ENCODE assay signal across 8 cellular contexts in the genomic region with DNA sequence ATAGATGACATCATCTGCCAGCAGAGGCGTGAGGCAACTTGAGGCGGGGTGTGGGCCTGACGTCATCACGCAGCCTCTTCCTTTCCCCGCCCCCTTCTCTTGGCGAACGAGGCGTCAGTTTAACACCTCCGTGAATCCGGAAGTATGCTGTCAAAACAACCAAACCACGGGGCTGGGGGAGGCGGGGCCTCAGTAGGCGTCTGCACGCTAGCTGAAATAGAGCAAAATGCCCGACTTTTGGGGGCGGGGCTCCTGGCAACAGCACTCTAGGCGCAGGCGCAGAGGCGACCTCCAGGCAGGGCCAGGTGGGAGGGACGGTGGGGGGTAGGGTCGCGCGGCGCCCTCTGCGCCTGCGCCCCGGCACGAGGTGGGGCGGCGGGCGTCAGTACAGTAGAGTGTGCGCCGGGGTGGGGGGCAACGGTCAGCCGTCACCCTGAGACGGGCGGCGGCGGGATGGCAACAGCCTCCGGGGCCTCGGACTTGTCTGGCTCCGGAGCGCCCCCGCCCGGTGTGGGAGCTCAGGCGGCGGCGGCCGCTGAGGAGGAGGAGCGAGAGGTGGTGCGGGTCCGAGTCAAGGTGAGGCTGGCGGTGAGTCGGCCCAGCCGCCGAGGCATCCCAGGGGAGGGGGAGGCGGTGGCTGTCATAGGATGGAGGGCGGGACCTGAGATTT. TPM values are rescaled to one million over a fixed set of nuclear protein-coding genes. Genes with fewer than 3 reads are reported as not detected.
DNase-seq lines count a peak whose midpoint lies in the region; TF ChIP-seq lines count a peak whose summit lies in the region.

A gene with protein sequence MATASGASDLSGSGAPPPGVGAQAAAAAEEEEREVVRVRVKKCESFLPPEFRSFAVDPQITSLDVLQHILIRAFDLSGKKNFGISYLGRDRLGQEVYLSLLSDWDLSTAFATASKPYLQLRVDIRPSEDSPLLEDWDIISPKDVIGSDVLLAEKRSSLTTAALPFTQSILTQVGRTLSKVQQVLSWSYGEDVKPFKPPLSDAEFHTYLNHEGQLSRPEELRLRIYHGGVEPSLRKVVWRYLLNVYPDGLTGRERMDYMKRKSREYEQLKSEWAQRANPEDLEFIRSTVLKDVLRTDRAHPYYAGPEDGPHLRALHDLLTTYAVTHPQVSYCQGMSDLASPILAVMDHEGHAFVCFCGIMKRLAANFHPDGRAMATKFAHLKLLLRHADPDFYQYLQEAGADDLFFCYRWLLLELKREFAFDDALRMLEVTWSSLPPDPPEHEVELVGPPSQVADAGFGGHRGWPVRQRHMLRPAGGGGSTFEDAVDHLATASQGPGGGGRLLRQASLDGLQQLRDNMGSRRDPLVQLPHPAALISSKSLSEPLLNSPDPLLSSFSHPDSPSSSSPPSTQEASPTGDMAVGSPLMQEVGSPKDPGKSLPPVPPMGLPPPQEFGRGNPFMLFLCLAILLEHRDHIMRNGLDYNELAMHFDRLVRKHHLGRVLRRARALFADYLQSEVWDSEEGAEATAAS (plus strand): TSS at position 370 of the 670 bp plus-strand sequence. CDS start 84 bp downstream, at position 454.

- peak within 1 kb of the TSS; percentile 62 for H3K4me3 ChIP-seq in H7 (ENCODE audit: insufficient read depth, low read depth, low read length)
- H3K4me3 ChIP-seq in MG63: peak within 1 kb of the TSS; percentile 58
- peak within 1 kb of the TSS; percentile 85 for H3K4me3 ChIP-seq in neural cell (ENCODE audit: low read length)
- H3K4me3 ChIP-seq in stomach: peak within 1 kb of the TSS; percentile 63 to 66 (median 64)

- TF ChIP-seq POLR2A in stomach (IDR thresholded peaks at IDR 0.05): no peak

- H3F3A ChIP-seq in neural cell (ENCODE audit: insufficient read depth, low read length, poor library complexity, severe bottlenecking): no peaks in the 10 kb centered on the region

- intact Hi-C loops in stomach (cut with DNase I; ENCODE audit: low total_unique reads): no loop called here

- H3K36me3 ChIP-seq in ES-I3 (ENCODE audit: insufficient read depth, low read length) (no peaks in the 10 kb centered on the region), H7 (replicated peaks; ENCODE audit: control insufficient read depth, insufficient read depth, low read length) (no peaks in the 10 kb centered on the region), MG63 (peaks cover 4% of the 10 kb centered on the region; the same call in 1 of the 2 replicates), neural cell (ENCODE audit: insufficient read depth, low read length) (no peaks in the 10 kb centered on the region), stomach (peaks cover 0 to 19% (median 12%) of the 10 kb centered on the region in 4 donors)

- H3K27ac ChIP-seq in neural cell (ENCODE audit: low read length) (peak within 1 kb of the TSS; percentile 85), stomach (peak within 1 kb of the TSS; percentile 79 to 93 (median 90))

- H3K9ac ChIP-seq in ES-I3 (ENCODE audit: low read depth, low read length) (peak within 1 kb of the TSS; percentile 72; the same call in 1 of the 2 replicates), neural cell (ENCODE audit: low read length) (peak within 1 kb of the TSS; percentile 90)

- no peaks in the 10 kb centered on the region for H3K9me2 ChIP-seq in neural cell (ENCODE audit: insufficient read depth, low read length)

- DNase-seq in H7 (peak; percentile 94), MG63 (peak; percentile 92), SIG-M5 (lab: John Stamatoyannopoulos, UW) (peak; percentile 88), activated gamma-delta T cell (lab: John Stamatoyannopoulos, UW) (peak; percentile 84), fibroblast of the conjunctiva (ENCODE audit: low read depth) (peak; percentile 96), stomach (peak; percentile 97)

- H3K9me3 ChIP-seq in ES-I3 (ENCODE audit: control insufficient read depth, insufficient read depth, low read length) (no peaks in the 10 kb centered on the region), MG63 (no peaks in the 10 kb centered on the region), neural cell (ENCODE audit: low read length) (no peaks in the 10 kb centered on the region), stomach (no peaks in the 10 kb centered on the region)

- TF ChIP-seq CTCF in neural cell (IDR thresholded peaks at IDR 0.05; ENCODE audit: poor library complexity, severe bottlenecking): peak; percentile 60
- TF ChIP-seq CTCF in stomach (IDR thresholded peaks at IDR 0.05): peak in 4 of 7 experiments; percentile 15 to 39 (median 16)

- 0 to 53% (median 15%) methylated on average over 30 to 58 of the region's 58 CpGs for WGBS in stomach, 5 donors

- H3K79me2 ChIP-seq in neural cell (replicated peaks; ENCODE audit: insufficient read depth, low read length): peaks cover 4% of the 10 kb centered on the region

- H4K20me1 ChIP-seq in neural cell (ENCODE audit: insufficient read depth): no peaks in the 10 kb centered on the region

- H3K4me1 ChIP-seq in ES-I3 (ENCODE audit: insufficient read depth, low read length) (no peaks in the 10 kb centered on the region), stomach (peaks cover 0 to 16% (median 10%) of the 10 kb centered on the region in 4 donors)

- TF ChIP-seq RAD21 in neural cell (conservative IDR thresholded peaks at IDR 0.05): peak; percentile 41

- TF ChIP-seq EP300 in neural cell (conservative IDR thresholded peaks at IDR 0.05; ENCODE audit: poor library complexity, severe bottlenecking) (peak; percentile 37), stomach (IDR thresholded peaks at IDR 0.05) (no peak)

- H2AFZ ChIP-seq in neural cell (ENCODE audit: low read depth, low read length): peak within 1 kb of the TSS; percentile 69

- H3K27me3 ChIP-seq in H7 (ENCODE audit: control insufficient read depth, insufficient read depth, low read length): no peaks in the 10 kb centered on the region
- H3K27me3 ChIP-seq in MG63: no peaks in the 10 kb centered on the region
- H3K27me3 ChIP-seq in neural cell (ENCODE audit: insufficient read depth, low read depth, low read length): no peaks in the 10 kb centered on the region
- H3K27me3 ChIP-seq in stomach: no peaks in the 10 kb centered on the region

- peak within 1 kb of the TSS; percentile 55 for H3K4me2 ChIP-seq in neural cell (ENCODE audit: low read length)

TF ChIP-seq in neural cell, 6 proteins besides CTCF, POLR2A, EP300 and RAD21:
- no peak for TF ChIP-seq MXI1 (conservative IDR thresholded peaks at IDR 0.05; ENCODE audit: poor library complexity, severe bottlenecking)
- TF ChIP-seq SMC3 (conservative IDR thresholded peaks at IDR 0.05; ENCODE audit: poor library complexity): peak; percentile 38
- TF ChIP-seq POLR2AphosphoS5 (IDR thresholded peaks at IDR 0.05): peak; percentile 79

RNA-seq across cellular contexts. Expression of the gene that starts here (rescaled TPM):
- total RNA-seq in H7 (2014; rRNA removed; shearing (Covaris generic)): 4.0 and 6.5 TPM in 2 replicates
- total RNA-seq in MG63 (2014; rRNA removed; shearing (Covaris generic); ENCODE audit: low replicate concordance): 2.7 and 9.3 TPM in 2 replicates
- polyA plus RNA-seq in neural cell (4.5 and 7.3 TPM in 2 replicates), stomach (1 to 10 TPM; 5.2 to 6.5 (median 5.9) TPM)
- 8.8 and 11.8 TPM in 2 replicates for polyA minus RNA-seq in neural cell
- 10 to 100 TPM in 2 of 5 donors, 1 to 10 TPM in 2, not detected in 1; 4.6 to 13.6 (median 9.0) TPM for total RNA-seq in stomach

Comparison
In these comparisons a context has a peak if more than half of its experiments do, and no peak if none do; other contexts are left out.
1. Peak in every context shown above with its lines: DNase-seq, H3K4me3 ChIP-seq and H3K27ac ChIP-seq.